ENCODE assay signal across 1 cellular context in genomic region chr22:19505735-19506126, GRCh38.
TF ChIP-seq lines count a peak whose summit lies in the region.

No MANE protein-coding gene starts in this region.

TF ChIP-seq in K562, 482 proteins besides CTCF, POLR2A, EP300 and RAD21:
- TF ChIP-seq MYNN (IDR thresholded peaks at IDR 0.05) (peak; percentile 13; the same call in 1 of the 2 replicates), MYNN (CRISPR knock-in tag; IDR thresholded peaks at IDR 0.05) (no peak), CLOCK (CRISPR knock-in tag; IDR thresholded peaks at IDR 0.05; ENCODE audit: borderline replicate concordance) (no peak), PHF8 (IDR thresholded peaks at IDR 0.05; ENCODE audit: borderline replicate concordance, low read length) (0 out of 2 replicates have a peak, but pooled peaks have one; percentile 10), THAP12 (CRISPR knock-in tag; IDR thresholded peaks at IDR 0.05) (no peak), LEF1 (IDR thresholded peaks at IDR 0.05) (no peak), MYBL2 (IDR thresholded peaks at IDR 0.05; ENCODE audit: low read depth) (no peak), MYBL2 (CRISPR knock-in tag; IDR thresholded peaks at IDR 0.05; ENCODE audit: borderline replicate concordance) (0 out of 2 replicates have a peak, but pooled peaks have one; percentile 36), KAT2B (IDR thresholded peaks at IDR 0.05; ENCODE audit: low read depth, low read length) (no peak), CBX5 (IDR thresholded peaks at IDR 0.05; ENCODE audit: borderline replicate concordance, low read depth) (no peak), IRF2 (CRISPR knock-in tag; IDR thresholded peaks at IDR 0.05) (peak; percentile 71; the same call in 1 of the 2 replicates), ELF2 (CRISPR knock-in tag; IDR thresholded peaks at IDR 0.05) (no peak), ARID3A (IDR thresholded peaks at IDR 0.05; ENCODE audit: borderline replicate concordance, low read depth, low read length) (no peak), ZNF277 (CRISPR knock-in tag; IDR thresholded peaks at IDR 0.05; ENCODE audit: borderline replicate concordance) (0 out of 2 replicates have a peak, but pooled peaks have one; percentile 9), USF1 (CRISPR knock-in tag; IDR thresholded peaks at IDR 0.05) (no peak), TFAP4 (CRISPR knock-in tag; IDR thresholded peaks at IDR 0.05; ENCODE audit: borderline replicate concordance) (no peak), ZNF282 (CRISPR knock-in tag; IDR thresholded peaks at IDR 0.05) (0 out of 2 replicates have a peak, but pooled peaks have one; percentile 19), HNRNPLL (IDR thresholded peaks at IDR 0.05; ENCODE audit: low read depth, low read length, poor library complexity, severe bottlenecking) (peak; percentile 13)
TF ChIP-seq in K562: peak in this region for 7.
